ENCODE assay signal across 18 cellular contexts in the genomic region with DNA sequence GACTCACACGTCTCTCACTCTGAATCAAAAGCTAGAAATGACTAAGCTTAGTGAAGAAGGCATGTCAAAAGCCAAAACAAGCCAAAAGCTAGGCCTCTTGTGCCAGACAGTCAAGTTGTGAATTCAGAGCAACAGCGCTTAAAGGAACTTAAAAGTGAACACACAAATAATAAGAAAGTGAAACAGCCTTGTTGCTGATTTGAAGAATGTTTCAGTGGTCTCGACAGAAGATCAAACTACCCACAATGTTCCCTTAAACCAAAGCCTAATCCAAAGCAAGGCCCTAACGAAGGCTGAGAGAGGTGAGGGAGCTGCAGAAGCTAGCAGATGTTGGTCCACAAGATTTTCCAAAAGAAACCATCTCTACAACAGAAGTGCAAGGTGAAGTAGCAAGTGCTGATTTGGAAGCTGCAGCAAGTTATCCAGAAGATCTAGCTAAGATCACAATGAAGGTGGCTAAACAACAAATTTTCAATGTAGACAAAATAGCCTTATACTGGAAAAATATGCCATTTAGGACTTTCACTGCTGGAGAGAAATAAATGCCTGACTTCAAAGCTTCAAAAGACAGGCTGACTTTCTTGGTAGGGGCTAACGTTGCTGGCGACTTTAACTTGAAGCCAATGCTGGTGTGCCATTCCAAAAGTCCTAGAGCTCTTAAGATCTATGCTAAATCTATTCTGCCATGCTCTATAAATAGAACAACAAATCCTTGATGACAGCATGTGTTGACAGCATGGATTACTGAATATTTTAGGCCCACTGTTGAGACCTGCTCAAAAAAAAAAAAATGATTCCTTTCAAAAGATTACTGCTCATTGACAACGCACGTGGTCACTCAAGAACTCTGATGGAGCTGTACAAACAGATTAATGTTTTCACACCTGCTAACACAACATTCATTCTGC. TPM values are rescaled to one million over a fixed set of nuclear protein-coding genes. Genes with fewer than 3 reads are reported as not detected.
DNase-seq lines count a peak whose midpoint lies in the region; ATAC-seq, FAIRE-seq and TF ChIP-seq lines count a peak whose summit lies in the region.
"Had no signal": no experiment of that assay in that cellular context is flagged by ENCODE, and none has a peak within 500 bp of the region (broad histone marks: within the 10 kb centered on the region; RNA-seq: fewer than 3 reads in every experiment).

No MANE protein-coding gene starts in this region.

- peak overlapping the region; percentile 44 for H3K27ac Mint-ChIP-seq in activated naive CD8-positive, alpha-beta T cell treated with anti-CD3 and anti-CD28 coated beads for 36 hours
- H3K27ac Mint-ChIP-seq in mesothelial cell of epicardium = no peak overlapping the region

- peaks cover 62% of the 10 kb centered on the region for H3K36me3 Mint-ChIP-seq in activated naive CD8-positive, alpha-beta T cell treated with anti-CD3 and anti-CD28 coated beads for 36 hours
- peaks cover 72% of the 10 kb centered on the region for H3K36me3 Mint-ChIP-seq in mesothelial cell of epicardium

- no peaks in the 10 kb centered on the region for H3K9me2 ChIP-seq in HCT116 (ENCODE audit: insufficient read depth)

- no peaks in the 10 kb centered on the region for H3K27me3 Mint-ChIP-seq in activated naive CD8-positive, alpha-beta T cell treated with anti-CD3 and anti-CD28 coated beads for 36 hours
- no peaks in the 10 kb centered on the region for H3K27me3 Mint-ChIP-seq in mesothelial cell of epicardium (ENCODE audit: low read depth)
- H3K27me3 Mint-ChIP-seq: activated CD4-positive, alpha-beta T cell treated with anti-CD3 and anti-CD28 coated beads, Interleukin-2, amount 10 ng/mL, durations not matched to agents 7 days and 5 days had no signal

- no peak overlapping the region for H3K27ac ChIP-seq in HCT116 (ENCODE audit: low read depth, low read length)
- H3K27ac ChIP-seq: transverse colon had no signal

- peaks cover 11% of the 10 kb centered on the region for H3K9me3 Mint-ChIP-seq in activated naive CD8-positive, alpha-beta T cell treated with anti-CD3 and anti-CD28 coated beads for 36 hours
- peaks cover 32% of the 10 kb centered on the region for H3K9me3 Mint-ChIP-seq in mesothelial cell of epicardium

- H3K4me1 Mint-ChIP-seq in activated naive CD8-positive, alpha-beta T cell treated with anti-CD3 and anti-CD28 coated beads for 36 hours = peaks cover 10% of the 10 kb centered on the region
- no peaks in the 10 kb centered on the region for H3K4me1 Mint-ChIP-seq in mesothelial cell of epicardium

- peaks cover 16 to 49% of the 10 kb centered on the region in 2 experiments for H3K36me3 ChIP-seq in HCT116 (ENCODE audit: control insufficient read depth in 1 of 2, insufficient read depth in 2 of 2, low read length in 2 of 2)

- H4K20me1 ChIP-seq in HCT116 (ENCODE audit: insufficient read depth) = no peaks in the 10 kb centered on the region

- TF ChIP-seq RAD21 in HCT116 (IDR thresholded peaks at IDR 0.05; ENCODE audit: low read depth) = no peak

- no TSS peak for BruUV-seq in HCT116 (replicated peaks; lab: Mats Ljungman, UMichigan)

- no peak for ATAC-seq in HCT116
- ATAC-seq: right cardiac atrium had no signal

- no peaks in the 10 kb centered on the region for H3K4me1 ChIP-seq in HCT116 (ENCODE audit: control insufficient read depth in 1 of 2, insufficient read depth in 2 of 2, low read length in 2 of 2)
- H3K4me1 ChIP-seq: transverse colon had no signal

- H3K79me2 ChIP-seq in HCT116 (ENCODE audit: insufficient read depth, low read length) = peaks cover 5% of the 10 kb centered on the region

- no peak overlapping the region for H2AFZ ChIP-seq in HCT116 (ENCODE audit: low read depth, low read length, poor library complexity, severe bottlenecking)

- H3K4me3 Mint-ChIP-seq in activated naive CD8-positive, alpha-beta T cell treated with anti-CD3 and anti-CD28 coated beads for 36 hours = no peak overlapping the region
- no peak overlapping the region for H3K4me3 Mint-ChIP-seq in mesothelial cell of epicardium
- H3K4me3 Mint-ChIP-seq: activated CD4-positive, alpha-beta T cell treated with anti-CD3 and anti-CD28 coated beads, Interleukin-2, amount 10 ng/mL, durations not matched to agents 7 days and 5 days had no signal

- no peak overlapping the region for H3K9ac ChIP-seq in HCT116 (ENCODE audit: low read length)

- TF ChIP-seq CTCF in GM12864 (IDR thresholded peaks at IDR 0.05; ENCODE audit: low read depth, low read length, missing control alignments) (no peak), HCT116 (IDR thresholded peaks at IDR 0.05 in 2 of 3, conservative IDR thresholded peaks at IDR 0.05 in 1 of 3; ENCODE audit: borderline replicate concordance in 1 of 3, insufficient read depth in 1 of 3, low read depth in 2 of 3, low read length in 2 of 3) (no peak), mesothelial cell of epicardium (IDR thresholded peaks at IDR 0.05; ENCODE audit: unreplicated experiment) (no peak)

- FAIRE-seq in urothelium cell line (lab: Jason Lieb, UNC) = no peak

- intact Hi-C loops in HCT116 (cut with micrococcal nuclease) = no loop called here
- intact Hi-C loops in posterior cingulate gyrus (cut with DNase I) = no loop called here

- H3K4me2 ChIP-seq in HCT116 (ENCODE audit: low read length) = no peak overlapping the region

- no peaks in the 10 kb centered on the region for H3K27me3 ChIP-seq in HCT116 (ENCODE audit: insufficient read depth, low read length)
- H3K27me3 ChIP-seq: transverse colon had no signal

- CTCF ChIA-PET in HCT116 (lab: Charles Lee) = no interaction called here

- RAD21 ChIA-PET in HCT116 (lab: Charles Lee; ENCODE audit: low non-redundant PET in 1 of 2, low total read pairs in 2 of 2, uncharacterized antibody in 2 of 2, unreplicated experiment in 2 of 2) = no interaction called here

- POLR2A ChIA-PET in HCT116 (lab: Charles Lee) = no interaction called here

- H3K4me3 ChIP-seq in GM12864 (ENCODE audit: low read depth, low read length) = no peak overlapping the region
- H3K4me3 ChIP-seq in HCT116 (replicated peaks in 1 of 2; ENCODE audit: low read depth in 1 of 2, low read length in 2 of 2) = no peak overlapping the region
- H3K4me3 ChIP-seq: transverse colon had no signal

- no peak for TF ChIP-seq POLR2A in HCT116 (IDR thresholded peaks at IDR 0.05; ENCODE audit: borderline replicate concordance, extremely low read depth, insufficient read depth, insufficient read length)

- DNase-seq in ELF-1 (ENCODE audit: low read depth, low spot score) = peak; percentile 14
- peak; percentile 37 for DNase-seq in GM12864 (ENCODE audit: low read depth)
- peak; percentile 7 for DNase-seq in HCT116 (ENCODE audit: low read depth, low spot score)
- DNase-seq in activated naive CD8-positive, alpha-beta T cell treated with anti-CD3 and anti-CD28 coated beads for 36 hours = no peak
- no peak for DNase-seq in posterior cingulate gyrus
- no peak for DNase-seq in urothelium cell line (ENCODE audit: low spot score)
- no peak for DNase-seq in mesothelial cell of epicardium (ENCODE audit: low spot score in 2 of 2, unreplicated experiment in 2 of 2)
- DNase-seq: activated CD4-positive, alpha-beta T cell treated with anti-CD3 and anti-CD28 coated beads, Interleukin-2, amount 10 ng/mL, durations not matched to agents 7 days and 5 days; activated gamma-delta T cell treated with Interleukin-2 at 50 U/mL for 16 hours; C1 segment of cervical spinal cord; DMS79 treated with DMSO at 0.1 percent for 48 hours; effector CD4-positive, alpha-beta T cell; NCI-H2107; right cardiac atrium; SHP77 treated with DMSO at 0.1 percent for 48 hours; stimulated activated CD4-positive, alpha-beta T cell treated with anti-CD3 and anti-CD28 coated beads, Interleukin-2, amount 100 ng/mL, for 24 hours; T-helper 9 cell; transverse colon had no signal

- peaks cover 9 to 11% of the 10 kb centered on the region in 2 experiments; a peak in 3 of 4 replicates for H3K9me3 ChIP-seq in HCT116 (ENCODE audit: control insufficient read depth in 1 of 2, insufficient read depth in 1 of 2, low read depth in 1 of 2, low read length in 2 of 2)

TF ChIP-seq in HCT116, 20 proteins besides CTCF, POLR2A, EP300 and RAD21 (continues in another document):
- TF ChIP-seq POLR2AphosphoS5 (IDR thresholded peaks at IDR 0.05; ENCODE audit: low read depth, low read length) (no peak), FOSL1 (IDR thresholded peaks at IDR 0.05; ENCODE audit: low read depth) (no peak), CBX3 (IDR thresholded peaks at IDR 0.05; ENCODE audit: low read depth) (no peak), EZH2phosphoT487 (IDR thresholded peaks at IDR 0.05; ENCODE audit: borderline replicate concordance) (no peak), CEBPB (IDR thresholded peaks at IDR 0.05; ENCODE audit: low read depth) (no peak), ELF1 (IDR thresholded peaks at IDR 0.05; ENCODE audit: borderline replicate concordance, low read depth) (no peak), ZNF274 (IDR thresholded peaks at IDR 0.05; ENCODE audit: low read depth, low read length) (no peak)
- TF ChIP-seq, protein P1, sequence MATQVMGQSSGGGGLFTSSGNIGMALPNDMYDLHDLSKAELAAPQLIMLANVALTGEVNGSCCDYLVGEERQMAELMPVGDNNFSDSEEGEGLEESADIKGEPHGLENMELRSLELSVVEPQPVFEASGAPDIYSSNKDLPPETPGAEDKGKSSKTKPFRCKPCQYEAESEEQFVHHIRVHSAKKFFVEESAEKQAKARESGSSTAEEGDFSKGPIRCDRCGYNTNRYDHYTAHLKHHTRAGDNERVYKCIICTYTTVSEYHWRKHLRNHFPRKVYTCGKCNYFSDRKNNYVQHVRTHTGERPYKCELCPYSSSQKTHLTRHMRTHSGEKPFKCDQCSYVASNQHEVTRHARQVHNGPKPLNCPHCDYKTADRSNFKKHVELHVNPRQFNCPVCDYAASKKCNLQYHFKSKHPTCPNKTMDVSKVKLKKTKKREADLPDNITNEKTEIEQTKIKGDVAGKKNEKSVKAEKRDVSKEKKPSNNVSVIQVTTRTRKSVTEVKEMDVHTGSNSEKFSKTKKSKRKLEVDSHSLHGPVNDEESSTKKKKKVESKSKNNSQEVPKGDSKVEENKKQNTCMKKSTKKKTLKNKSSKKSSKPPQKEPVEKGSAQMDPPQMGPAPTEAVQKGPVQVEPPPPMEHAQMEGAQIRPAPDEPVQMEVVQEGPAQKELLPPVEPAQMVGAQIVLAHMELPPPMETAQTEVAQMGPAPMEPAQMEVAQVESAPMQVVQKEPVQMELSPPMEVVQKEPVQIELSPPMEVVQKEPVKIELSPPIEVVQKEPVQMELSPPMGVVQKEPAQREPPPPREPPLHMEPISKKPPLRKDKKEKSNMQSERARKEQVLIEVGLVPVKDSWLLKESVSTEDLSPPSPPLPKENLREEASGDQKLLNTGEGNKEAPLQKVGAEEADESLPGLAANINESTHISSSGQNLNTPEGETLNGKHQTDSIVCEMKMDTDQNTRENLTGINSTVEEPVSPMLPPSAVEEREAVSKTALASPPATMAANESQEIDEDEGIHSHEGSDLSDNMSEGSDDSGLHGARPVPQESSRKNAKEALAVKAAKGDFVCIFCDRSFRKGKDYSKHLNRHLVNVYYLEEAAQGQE (IDR thresholded peaks at IDR 0.05; ENCODE audit: low read depth) = no peak

RNA-seq across cellular contexts. Expression of gene SEC63, which starts 40.3 kb away (rescaled TPM):
- total RNA-seq in HCT116 (2021; ENCODE audit: unreplicated experiment) (51.3 TPM), mesothelial cell of epicardium (154 to 158 TPM (median 154 TPM) in 3 replicates)
- 13.1 and 14.8 TPM in 2 replicates for polyA plus RNA-seq in HCT116 (2012)
- total RNA-seq in activated naive CD8-positive, alpha-beta T cell treated with anti-CD3 and anti-CD28 coated beads for 36 hours = 100 to 1,000 TPM in 1 of 2 experiments, 10 to 100 TPM in 1; 91.9 to 105 TPM

Comparison
In these comparisons a context has a peak if more than half of its experiments do, and no peak if none do; other contexts are left out.
1. DNase-seq: peak in ELF-1 (single experiment), GM12864 (single experiment) and HCT116 (single experiment); none in activated naive CD8-positive, alpha-beta T cell treated with anti-CD3 and anti-CD28 coated beads for 36 hours (single experiment), posterior cingulate gyrus (0 of 10), urothelium cell line (single experiment) and mesothelial cell of epicardium (0 of 2).